ENCODE assay signal across 16 cellular contexts in the genomic region with DNA sequence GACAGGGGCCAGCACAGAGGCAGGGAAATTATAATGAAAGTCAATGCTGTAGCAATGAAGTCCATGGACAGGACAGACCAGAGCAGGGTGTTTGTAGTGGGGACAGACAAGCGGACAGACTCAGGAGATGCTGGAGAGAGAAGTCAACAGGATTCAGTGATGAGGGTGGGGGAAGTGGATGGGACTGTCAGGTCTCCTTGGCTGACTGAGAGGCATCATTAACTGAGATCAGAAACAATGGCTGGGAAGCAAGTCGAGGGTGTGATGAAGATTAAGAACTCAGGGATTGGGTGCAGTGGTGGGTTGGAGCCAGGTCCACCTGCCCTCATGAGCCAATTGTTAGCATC. TPM values are rescaled to one million over a fixed set of nuclear protein-coding genes. Genes with fewer than 3 reads are reported as not detected.
DNase-seq lines count a peak whose midpoint lies in the region; ATAC-seq and TF ChIP-seq lines count a peak whose summit lies in the region.
"Had no signal": no experiment of that assay in that cellular context is flagged by ENCODE, and none has a peak within 500 bp of the region (broad histone marks: within the 10 kb centered on the region; RNA-seq: fewer than 3 reads in every experiment).

No MANE protein-coding gene starts in this region.

- POLR2A ChIA-PET in CD4-positive, alpha-beta T cell (lab: Charles Lee) = no interaction called here

- H3K4me1 Mint-ChIP-seq in CD4-positive, alpha-beta T cell (ENCODE audit: low read depth) = peaks cover 22% of the 10 kb centered on the region
- H3K4me1 Mint-ChIP-seq in activated naive CD8-positive, alpha-beta T cell treated with anti-CD3 and anti-CD28 coated beads for 36 hours = peaks cover 20% of the 10 kb centered on the region
- H3K4me1 Mint-ChIP-seq: neural crest cell had no signal

- H3K36me3 Mint-ChIP-seq in CD4-positive, alpha-beta T cell (ENCODE audit: low read depth) = peaks cover 22% of the 10 kb centered on the region
- peaks cover 36% of the 10 kb centered on the region for H3K36me3 Mint-ChIP-seq in activated naive CD8-positive, alpha-beta T cell treated with anti-CD3 and anti-CD28 coated beads for 36 hours

- no peak overlapping the region for H3K4me3 ChIP-seq in ascending aorta
- H3K4me3 ChIP-seq: coronary artery, skin epidermis, vagina had no signal

- no peak overlapping the region for H3K4me3 Mint-ChIP-seq in CD4-positive, alpha-beta T cell
- H3K4me3 Mint-ChIP-seq in activated naive CD8-positive, alpha-beta T cell treated with anti-CD3 and anti-CD28 coated beads for 36 hours = peak overlapping the region; percentile 42
- H3K4me3 Mint-ChIP-seq: neural crest cell had no signal

- H3K27me3 ChIP-seq in CD4-positive, alpha-beta T cell (ENCODE audit: control insufficient read depth, insufficient read depth, low read length) = no peaks in the 10 kb centered on the region
- H3K27me3 ChIP-seq in ascending aorta = no peaks in the 10 kb centered on the region
- H3K27me3 ChIP-seq: vagina had no signal

- no peak for ATAC-seq in CD4-positive, alpha-beta T cell (ENCODE audit: poor library complexity)
- peak; percentile 8 for ATAC-seq in GM18517 (IDR thresholded peaks at IDR 0.05; ENCODE audit: unreplicated experiment)
- ATAC-seq in HG03095 (IDR thresholded peaks at IDR 0.05; ENCODE audit: unreplicated experiment) = peak; percentile 4
- ATAC-seq: Panc1 had no signal

- no peak for DNase-seq in CD4-positive, alpha-beta T cell
- no peak for DNase-seq in activated naive CD8-positive, alpha-beta T cell treated with anti-CD3 and anti-CD28 coated beads for 36 hours
- DNase-seq in NOMO-1 treated with DMSO at 0.1 percent for 48 hours (lab: John Stamatoyannopoulos, UW; ENCODE audit: unreplicated experiment) = no peak
- DNase-seq in ascending aorta (ENCODE audit: low spot score in 2 of 2) = no peak
- no peak for DNase-seq in amygdala (lab: John Stamatoyannopoulos, UW)
- no peak for DNase-seq in stimulated activated CD4-positive, alpha-beta T cell treated with anti-CD3 and anti-CD28 coated beads, Interleukin-4, amount 100 ng/mL, for 1 hour
- DNase-seq: activated effector memory CD4-positive, alpha-beta T cell treated with anti-CD3 and anti-CD28 coated beads, Interleukin-2, amount 50 U/mL, for 16 hours; C1 segment of cervical spinal cord; NCI-H2171 treated with DMSO at 0.1 percent for 48 hours had no signal

- no peak overlapping the region for H3K27ac ChIP-seq in CD4-positive, alpha-beta T cell (ENCODE audit: low read depth, low read length)
- no peak overlapping the region for H3K27ac ChIP-seq in ascending aorta
- H3K27ac ChIP-seq: coronary artery, vagina had no signal

- H3K9me3 Mint-ChIP-seq in CD4-positive, alpha-beta T cell = no peaks in the 10 kb centered on the region
- peaks cover 1% of the 10 kb centered on the region for H3K9me3 Mint-ChIP-seq in activated naive CD8-positive, alpha-beta T cell treated with anti-CD3 and anti-CD28 coated beads for 36 hours
- H3K9me3 Mint-ChIP-seq: neural crest cell had no signal

- no peaks in the 10 kb centered on the region for H3K9me3 ChIP-seq in CD4-positive, alpha-beta T cell (ENCODE audit: control insufficient read depth, low read length)
- no peaks in the 10 kb centered on the region for H3K9me3 ChIP-seq in ascending aorta
- H3K9me3 ChIP-seq: vagina had no signal

- no peaks in the 10 kb centered on the region for H3K27me3 Mint-ChIP-seq in CD4-positive, alpha-beta T cell
- no peaks in the 10 kb centered on the region for H3K27me3 Mint-ChIP-seq in activated naive CD8-positive, alpha-beta T cell treated with anti-CD3 and anti-CD28 coated beads for 36 hours

- H3K36me3 ChIP-seq in ascending aorta = peaks cover 15 to 28% of the 10 kb centered on the region in 2 donors

- TF ChIP-seq CTCF in CD4-positive, alpha-beta T cell (IDR thresholded peaks at IDR 0.05) = no peak
- no peak for TF ChIP-seq CTCF in ascending aorta (IDR thresholded peaks at IDR 0.05)

- no peaks in the 10 kb centered on the region for H3K4me1 ChIP-seq in ascending aorta

- H3K27ac Mint-ChIP-seq in CD4-positive, alpha-beta T cell = peak overlapping the region; percentile 9
- H3K27ac Mint-ChIP-seq in activated naive CD8-positive, alpha-beta T cell treated with anti-CD3 and anti-CD28 coated beads for 36 hours = peak overlapping the region; percentile 90

- CTCF ChIA-PET in CD4-positive, alpha-beta T cell (lab: Charles Lee) = interaction anchor here (0.7 kb wide), 1 partner anchor 12 kb away, joined by 3 read pairs; no protein-coding TSS in a partner anchor

- intact Hi-C loops in CD4-positive, alpha-beta T cell (cut with DNase I, micrococcal nuclease) = no loop called here
- intact Hi-C loops in ascending aorta (cut with DNase I) = no loop called here

RNA-seq across cellular contexts. Expression of gene CD58, which starts 25.5 kb away (rescaled TPM):
- 1 to 10 TPM; 4.2 to 5.7 TPM for total RNA-seq in CD4-positive, alpha-beta T cell
- total RNA-seq in activated naive CD8-positive, alpha-beta T cell treated with anti-CD3 and anti-CD28 coated beads for 36 hours = 1 to 10 TPM; 8.1 to 8.2 TPM
- total RNA-seq in ascending aorta = 50.7 TPM
